Comparison of ENCODE assay signal across 9 cellular contexts in the genomic region with DNA sequence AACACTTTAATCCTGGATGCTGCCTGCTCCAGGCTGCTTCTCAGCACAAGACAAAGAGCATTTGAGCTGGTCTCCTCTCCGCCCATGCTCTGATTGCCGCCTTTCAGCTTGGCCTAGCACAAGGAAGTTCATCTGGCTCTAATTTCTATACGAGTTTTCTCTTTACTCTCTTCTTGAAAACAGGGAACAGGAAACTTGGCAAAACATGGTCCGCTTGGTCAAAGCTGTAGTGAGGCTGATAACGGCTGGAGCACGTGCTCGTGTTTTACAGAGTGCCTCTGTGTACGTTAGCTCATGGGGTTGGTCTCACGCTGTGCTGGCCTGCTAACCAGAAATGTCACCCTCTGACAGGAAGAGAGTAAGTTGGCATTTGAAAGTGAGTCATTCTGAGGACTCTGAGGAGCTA. TPM values are rescaled to one million over a fixed set of nuclear protein-coding genes. Genes with fewer than 3 reads are reported as not detected.
DNase-seq lines count a peak whose midpoint lies in the region; ATAC-seq and TF ChIP-seq lines count a peak whose summit lies in the region.
"Had no signal": no experiment of that assay in that cellular context is flagged by ENCODE, and none has a peak within 500 bp of the region (broad histone marks: within the 10 kb centered on the region; RNA-seq: fewer than 3 reads in every experiment).

No MANE protein-coding gene starts in this region.

- H3K4me1 ChIP-seq in CD4-positive, CD25-positive, alpha-beta regulatory T cell (ENCODE audit: control insufficient read depth, insufficient read depth, low read length, poor library complexity, severe bottlenecking): no peaks in the 10 kb centered on the region

- DNase-seq in CD4-positive, CD25-positive, alpha-beta regulatory T cell: no peak
- DNase-seq in foreskin melanocyte: peak; percentile 92
- no peak for DNase-seq in omental fat pad (ENCODE audit: low spot score)
- DNase-seq in SW480 (ENCODE audit: low spot score): no peak
- DNase-seq in stimulated activated CD4-positive, alpha-beta T cell treated with anti-CD3 and anti-CD28 coated beads, Interleukin-1b, Interleukin-23, amount 100 ng/mL, for 48 hours: no peak

- H3K9me3 ChIP-seq in CD4-positive, CD25-positive, alpha-beta regulatory T cell (ENCODE audit: control insufficient read depth in 2 of 2, low read length in 2 of 2): no peaks in the 10 kb centered on the region
- H3K9me3 ChIP-seq: BLaER1 treated with 17β-estradiol and CSF1 and Interleukin-3, amounts not matched to agents 10 nM and 100 nM had no signal

- H3K27me3 Mint-ChIP-seq in CD4-positive, CD25-positive, alpha-beta regulatory T cell: no peaks in the 10 kb centered on the region
- no peaks in the 10 kb centered on the region for H3K27me3 Mint-ChIP-seq in T-helper 1 cell treated with Interleukin-12 subunit alpha and Interleukin-12 subunit beta and Interleukin-4 antibody, amounts not matched to agents 30 μg/mL and 1 μg/mL, for 36 hours (ENCODE audit: low read depth)

- ATAC-seq in CD4-positive, CD25-positive, alpha-beta regulatory T cell (ENCODE audit: low read depth in 2 of 2): no peak
- peak; percentile 22 for ATAC-seq in omental fat pad (ENCODE audit: low FRiP score)
- no peak for ATAC-seq in GM19351 (IDR thresholded peaks at IDR 0.05; ENCODE audit: unreplicated experiment)
- ATAC-seq in GM21576 (IDR thresholded peaks at IDR 0.05; ENCODE audit: unreplicated experiment): no peak

- no peaks in the 10 kb centered on the region for H3K27me3 ChIP-seq in CD4-positive, CD25-positive, alpha-beta regulatory T cell (ENCODE audit: control insufficient read depth, insufficient read depth, low read length)
- H3K27me3 ChIP-seq: BLaER1 treated with 17β-estradiol and CSF1 and Interleukin-3, amounts not matched to agents 10 nM and 100 nM had no signal

- H3K36me3 ChIP-seq in CD4-positive, CD25-positive, alpha-beta regulatory T cell (ENCODE audit: control insufficient read depth, insufficient read depth, low read length): peaks cover 16% of the 10 kb centered on the region

- no peaks in the 10 kb centered on the region for H3K9me3 Mint-ChIP-seq in CD4-positive, CD25-positive, alpha-beta regulatory T cell
- H3K9me3 Mint-ChIP-seq in T-helper 1 cell treated with Interleukin-12 subunit alpha and Interleukin-12 subunit beta and Interleukin-4 antibody, amounts not matched to agents 30 μg/mL and 1 μg/mL, for 36 hours: no peaks in the 10 kb centered on the region

- H3K4me3 ChIP-seq in CD4-positive, CD25-positive, alpha-beta regulatory T cell (ENCODE audit: low read depth, low read length): no peak overlapping the region
- H3K4me3 ChIP-seq: BLaER1 treated with 17β-estradiol and CSF1 and Interleukin-3, amounts not matched to agents 10 nM and 100 nM had no signal

- peak overlapping the region in 2 of 3 donors; percentile 38 to 67 for H3K27ac Mint-ChIP-seq in CD4-positive, CD25-positive, alpha-beta regulatory T cell
- H3K27ac Mint-ChIP-seq in T-helper 1 cell treated with Interleukin-12 subunit alpha and Interleukin-12 subunit beta and Interleukin-4 antibody, amounts not matched to agents 30 μg/mL and 1 μg/mL, for 36 hours: peak overlapping the region; percentile 20

- no peak overlapping the region for H3K4me3 Mint-ChIP-seq in CD4-positive, CD25-positive, alpha-beta regulatory T cell
- H3K4me3 Mint-ChIP-seq in T-helper 1 cell treated with Interleukin-12 subunit alpha and Interleukin-12 subunit beta and Interleukin-4 antibody, amounts not matched to agents 30 μg/mL and 1 μg/mL, for 36 hours: no peak overlapping the region

- H3K36me3 Mint-ChIP-seq in CD4-positive, CD25-positive, alpha-beta regulatory T cell: peaks cover 48% of the 10 kb centered on the region
- peaks cover 10% of the 10 kb centered on the region for H3K36me3 Mint-ChIP-seq in T-helper 1 cell treated with Interleukin-12 subunit alpha and Interleukin-12 subunit beta and Interleukin-4 antibody, amounts not matched to agents 30 μg/mL and 1 μg/mL, for 36 hours (ENCODE audit: low read depth)

- peaks cover 4 to 7% (median 6%) of the 10 kb centered on the region in 4 donors for H3K4me1 Mint-ChIP-seq in CD4-positive, CD25-positive, alpha-beta regulatory T cell
- H3K4me1 Mint-ChIP-seq in T-helper 1 cell treated with Interleukin-12 subunit alpha and Interleukin-12 subunit beta and Interleukin-4 antibody, amounts not matched to agents 30 μg/mL and 1 μg/mL, for 36 hours (ENCODE audit: low read depth): peaks cover 28% of the 10 kb centered on the region

- no peak overlapping the region for H3K27ac ChIP-seq in CD4-positive, CD25-positive, alpha-beta regulatory T cell (ENCODE audit: insufficient read depth, low read length, poor library complexity, severe bottlenecking)

- TF ChIP-seq CTCF in omental fat pad (IDR thresholded peaks at IDR 0.05): no peak

RNA-seq across cellular contexts. Expression of gene RARRES1, which starts 19.2 kb away (rescaled TPM):
- total RNA-seq in CD4-positive, CD25-positive, alpha-beta regulatory T cell: not detected
- not detected for polyA plus RNA-seq in CD4-positive, CD25-positive, alpha-beta regulatory T cell
- 100 to 1,000 TPM in 3 of 4 donors, 10 to 100 TPM in 1; 16.1 to 691 (median 335) TPM for total RNA-seq in omental fat pad

RNA-seq across cellular contexts. Expression of gene LXN, which starts 40.6 kb away (rescaled TPM):
- total RNA-seq in CD4-positive, CD25-positive, alpha-beta regulatory T cell: 6.6 TPM
- polyA plus RNA-seq in CD4-positive, CD25-positive, alpha-beta regulatory T cell: 10 to 100 TPM; 23.1 to 31.9 (median 24.7) TPM
- total RNA-seq in omental fat pad: 10 to 100 TPM; 38.3 to 80.6 (median 62.7) TPM

Comparison
In these comparisons a context has a peak if more than half of its experiments do, and no peak if none do; other contexts are left out.
1. RNA of gene RARRES1, which starts 19.2 kb away (total RNA-seq): 16.1 to 691 TPM in omental fat pad; not detected in CD4-positive, CD25-positive, alpha-beta regulatory T cell (single experiment); every median in the first group is over 10 times any median in the second.